10 cellular contexts compared by ENCODE assay signal in genomic region chr18:44683566-44683965, GRCh38. TPM values are rescaled to one million over a fixed set of nuclear protein-coding genes. Genes with fewer than 3 reads are reported as not detected.
DNase-seq lines count a peak whose midpoint lies in the region; TF ChIP-seq lines count a peak whose summit lies in the region.
"Had no signal": no experiment of that assay in that cellular context is flagged by ENCODE, and none has a peak within 500 bp of the region (broad histone marks: within the 10 kb centered on the region; RNA-seq: fewer than 3 reads in every experiment).

No MANE protein-coding gene starts in this region.

- no peaks in the 10 kb centered on the region for H3K9me2 ChIP-seq in MM.1S (replicated peaks; ENCODE audit: insufficient read depth, low read length)

- no peaks in the 10 kb centered on the region for H3K27me3 ChIP-seq in MM.1S (replicated peaks; ENCODE audit: insufficient read depth, low read length)
- no peaks in the 10 kb centered on the region for H3K27me3 ChIP-seq in prostate gland (replicated peaks; ENCODE audit: insufficient read depth)

- H3K36me3 ChIP-seq in MM.1S (replicated peaks; ENCODE audit: insufficient read depth, low read length), result no peaks in the 10 kb centered on the region
- H3K36me3 ChIP-seq in prostate gland, result no peaks in the 10 kb centered on the region

- peak overlapping the region; percentile 92 for H3K27ac ChIP-seq in 22Rv1
- peak overlapping the region; percentile 97; the same call in 1 of the 2 replicates for H3K27ac ChIP-seq in MM.1S (ENCODE audit: low read length)
- peak overlapping the region; percentile 71 to 89 for H3K27ac ChIP-seq in prostate gland

- CTCF ChIA-PET in activated naive CD4-positive, alpha-beta T cell treated with anti-CD3 and anti-CD28 coated beads for 36 hours (lab: Charles Lee), result no interaction called here

- H2AFZ ChIP-seq in MM.1S (ENCODE audit: low read length), result no peak overlapping the region

- intact Hi-C loops in prostate gland (cut with DNase I), result loop anchor here (2.0 to 10.0 kb wide), 7 partner anchors 31 to 931 kb away; partner anchors contain the start of gene SLC14A2
- intact Hi-C loops in activated naive CD4-positive, alpha-beta T cell treated with anti-CD3 and anti-CD28 coated beads for 36 hours (cut with micrococcal nuclease), result loop anchor here (5.0 kb wide), 1 partner anchor 704 kb away; no protein-coding TSS in a partner anchor

- peaks cover 36% of the 10 kb centered on the region for H3K4me1 ChIP-seq in MM.1S (ENCODE audit: low read length)
- no peaks in the 10 kb centered on the region for H3K4me1 ChIP-seq in prostate gland (replicated peaks)

- peaks cover 26% of the 10 kb centered on the region for H3F3A ChIP-seq in MM.1S (ENCODE audit: insufficient read depth, low read length)

- TF ChIP-seq POLR2A in prostate gland (IDR thresholded peaks at IDR 0.05), result no peak

- no peak overlapping the region for H3K27ac Mint-ChIP-seq in activated naive CD4-positive, alpha-beta T cell treated with anti-CD3 and anti-CD28 coated beads for 36 hours
- H3K27ac Mint-ChIP-seq: WTC11 had no signal

- peak overlapping the region; percentile 95 for H3K4me2 ChIP-seq in MM.1S (ENCODE audit: low read depth, low read length)

- peaks cover 28% of the 10 kb centered on the region for H3K27me3 Mint-ChIP-seq in activated naive CD4-positive, alpha-beta T cell treated with anti-CD3 and anti-CD28 coated beads for 36 hours (ENCODE audit: low read depth)

- H3K79me2 ChIP-seq in MM.1S (ENCODE audit: low read length), result peaks cover 78% of the 10 kb centered on the region

- TF ChIP-seq CTCF in 22Rv1 (IDR thresholded peaks at IDR 0.05) (no peak), MM.1S (IDR thresholded peaks at IDR 0.05; ENCODE audit: low read length) (no peak), prostate gland (IDR thresholded peaks at IDR 0.05) (no peak)

- no peaks in the 10 kb centered on the region for H3K9me3 Mint-ChIP-seq in activated naive CD4-positive, alpha-beta T cell treated with anti-CD3 and anti-CD28 coated beads for 36 hours
- H3K9me3 Mint-ChIP-seq: stimulated activated naive CD8-positive, alpha-beta T cell treated with anti-CD3 and anti-CD28 coated beads, Interleukin-15, amount 100 ng/mL, for 72 hours; WTC11 had no signal

- peaks cover 7% of the 10 kb centered on the region for H3K4me1 Mint-ChIP-seq in activated naive CD4-positive, alpha-beta T cell treated with anti-CD3 and anti-CD28 coated beads for 36 hours (ENCODE audit: low read depth)
- H3K4me1 Mint-ChIP-seq: stimulated activated naive CD8-positive, alpha-beta T cell treated with anti-CD3 and anti-CD28 coated beads, Interleukin-15, amount 100 ng/mL, for 72 hours had no signal

- H3K36me3 Mint-ChIP-seq in activated naive CD4-positive, alpha-beta T cell treated with anti-CD3 and anti-CD28 coated beads for 36 hours (ENCODE audit: low read depth), result no peaks in the 10 kb centered on the region
- H3K36me3 Mint-ChIP-seq: WTC11 had no signal

- H3K9me3 ChIP-seq in MM.1S (replicated peaks; ENCODE audit: insufficient read depth, low read length) (no peaks in the 10 kb centered on the region), prostate gland (no peaks in the 10 kb centered on the region)

- no peak overlapping the region for H3K4me3 Mint-ChIP-seq in activated naive CD4-positive, alpha-beta T cell treated with anti-CD3 and anti-CD28 coated beads for 36 hours
- H3K4me3 Mint-ChIP-seq: stimulated activated naive CD8-positive, alpha-beta T cell treated with anti-CD3 and anti-CD28 coated beads, Interleukin-15, amount 100 ng/mL, for 72 hours; WTC11 had no signal

- peak overlapping the region; percentile 98 for H3K9ac ChIP-seq in MM.1S (ENCODE audit: low read length)

- H3K4me3 ChIP-seq in MM.1S (ENCODE audit: low read length) (peak overlapping the region; percentile 96), prostate gland (no peak overlapping the region)

- no peaks in the 10 kb centered on the region for H4K20me1 ChIP-seq in MM.1S (ENCODE audit: insufficient read depth, low read length)

- no peak for DNase-seq in MM.1S
- peak; percentile 90 for DNase-seq in fibroblast of gingiva (ENCODE audit: low read depth)
- DNase-seq in prostate gland (ENCODE audit: low spot score), result no peak
- no peak for DNase-seq in central memory CD4-positive, alpha-beta T cell
- DNase-seq in activated CD4-positive, alpha-beta T cell treated with anti-CD3 and anti-CD28 coated beads, Interleukin-2, amount 50 U/mL, for 48 hours, result no peak
- no peak for DNase-seq in NCI-H1048 (lab: John Stamatoyannopoulos, UW)
- DNase-seq in activated naive CD4-positive, alpha-beta T cell treated with anti-CD3 and anti-CD28 coated beads for 36 hours, result no peak
- DNase-seq: stimulated activated naive CD8-positive, alpha-beta T cell treated with anti-CD3 and anti-CD28 coated beads, Interleukin-15, amount 100 ng/mL, for 72 hours had no signal

RNA-seq across cellular contexts. Expression of gene SETBP1, which starts 2.9 kb away (rescaled TPM):
- 10 to 100 TPM; 28.4 to 45.1 TPM for total RNA-seq in prostate gland
- 1 to 10 TPM in 1 of 2 experiments, under 1 TPM in 1; 0.74 to 1.4 TPM for total RNA-seq in activated naive CD4-positive, alpha-beta T cell treated with anti-CD3 and anti-CD28 coated beads for 36 hours

Comparison
In these comparisons a context has a peak if more than half of its experiments do, and no peak if none do; other contexts are left out.
1. RNA of gene SETBP1, which starts 2.9 kb away (total RNA-seq): 28.4 to 45.1 TPM in prostate gland; 0.74 to 1.4 TPM in activated naive CD4-positive, alpha-beta T cell treated with anti-CD3 and anti-CD28 coated beads for 36 hours; every median in the first group is over 10 times any median in the second.
2. Peak in every context shown above with its lines, with median percentiles within 50 percentile points of each other: H3K27ac ChIP-seq.